Comparison of ENCODE assay signal across 13 cellular contexts in genomic region chr10:33801705-33802104, GRCh38.
DNase-seq lines count a peak whose midpoint lies in the region; ATAC-seq and TF ChIP-seq lines count a peak whose summit lies in the region.
"Had no signal": no experiment of that assay in that cellular context is flagged by ENCODE, and none has a peak within 500 bp of the region (broad histone marks: within the 10 kb centered on the region; RNA-seq: fewer than 3 reads in every experiment).

No MANE protein-coding gene starts in this region.

- peak overlapping the region; percentile 50 for H3K27ac ChIP-seq in skeletal muscle tissue (ENCODE audit: low read depth, low read length)
- H3K27ac ChIP-seq: cardiac muscle cell, lower lobe of right lung had no signal

- H3K9ac ChIP-seq in skeletal muscle tissue (ENCODE audit: low read depth in 1 of 3, low read length in 3 of 3), result peak overlapping the region in 1 of 3 donors; percentile 2

- no peaks in the 10 kb centered on the region for H3K27me3 ChIP-seq in skeletal muscle tissue (ENCODE audit: control insufficient read depth in 3 of 3, insufficient read depth in 3 of 3, low read length in 3 of 3)
- H3K27me3 ChIP-seq: cardiac muscle cell had no signal

- no peak overlapping the region for H3K4me3 ChIP-seq in skeletal muscle tissue (ENCODE audit: low read length in 3 of 3)
- H3K4me3 ChIP-seq: cardiac muscle cell, lower lobe of right lung had no signal

- no peak for ATAC-seq in SK-N-SH treated with all-trans-retinoic acid at 6 μM for 48 hours
- no peak for ATAC-seq in HG02798 (IDR thresholded peaks at IDR 0.05; ENCODE audit: poor library complexity, unreplicated experiment)
- no peak for ATAC-seq in GM18873 (IDR thresholded peaks at IDR 0.05; ENCODE audit: low FRiP score, unreplicated experiment)
- no peak for ATAC-seq in GM18861 (IDR thresholded peaks at IDR 0.05; ENCODE audit: unreplicated experiment)
- ATAC-seq: lower lobe of right lung, Right ventricle myocardium inferior had no signal

- peaks cover 13 to 28% (median 22%) of the 10 kb centered on the region in 3 donors for H3K4me1 ChIP-seq in skeletal muscle tissue (ENCODE audit: control insufficient read depth in 3 of 3, insufficient read depth in 3 of 3, low read length in 3 of 3)
- H3K4me1 ChIP-seq: lower lobe of right lung had no signal

- H3K36me3 ChIP-seq in skeletal muscle tissue (ENCODE audit: control insufficient read depth in 3 of 3, insufficient read depth in 3 of 3, low read length in 3 of 3), result no peaks in the 10 kb centered on the region
- H3K36me3 ChIP-seq: cardiac muscle cell, lower lobe of right lung had no signal

- peak; percentile 3 for DNase-seq in HPDE6-E6E7 (ENCODE audit: extremely low spot score)
- DNase-seq in islet precursor cell, result peak; percentile 79
- no peak for DNase-seq in OCI-M1 (lab: John Stamatoyannopoulos, UW)
- DNase-seq: lower lobe of right lung, NCI-H1105 treated with DMSO at 0.1 percent for 48 hours, NCI-H526 treated with DMSO at 0.1 percent for 48 hours had no signal

- no peaks in the 10 kb centered on the region for H3K9me3 ChIP-seq in skeletal muscle tissue (ENCODE audit: control insufficient read depth in 3 of 3, low read length in 3 of 3)
- H3K9me3 ChIP-seq: lower lobe of right lung had no signal

TF ChIP-seq in SK-N-SH treated with all-trans-retinoic acid at 6 μM for 48 hours, 23 proteins besides CTCF, POLR2A, EP300 and RAD21:
- peak; percentile 11; the same call in 1 of the 2 replicates for TF ChIP-seq ISL1 (CRISPR knock-in tag; IDR thresholded peaks at IDR 0.05)
- no peak for TF ChIP-seq TCF4 (CRISPR knock-in tag; IDR thresholded peaks at IDR 0.05; ENCODE audit: borderline replicate concordance)
